Comparison of ENCODE assay signal across 13 cellular contexts in genomic region chr5:131482556-131483088, GRCh38.
"Had no signal": no experiment of that assay in that cellular context is flagged by ENCODE, and none has a peak within 500 bp of the region (broad histone marks: within the 10 kb centered on the region; RNA-seq: fewer than 3 reads in every experiment).

No MANE protein-coding gene starts in this region.

- H3K9me3 Mint-ChIP-seq: neural crest cell had no signal

- ATAC-seq: left lung had no signal

- H3K4me1 Mint-ChIP-seq: neural crest cell had no signal

- H3K4me3 Mint-ChIP-seq: neural crest cell had no signal

- H3K9me3 ChIP-seq: breast epithelium, esophagus muscularis mucosa, ovary, SJSA1, tibial nerve had no signal

- DNase-seq: activated CD8-positive, alpha-beta memory T cell treated with anti-CD3 and anti-CD28 coated beads, Interleukin-2, amount 50 U/mL, for 48 hours; aorta; dorsolateral prefrontal cortex; left lung; ovary; stimulated activated CD4-positive, alpha-beta T cell treated with anti-CD3 and anti-CD28 coated beads, Interleukin-15, amount 100 ng/mL, for 24 hours; stimulated activated CD4-positive, alpha-beta T cell treated with anti-CD3 and anti-CD28 coated beads, Interleukin-4, amount 100 ng/mL, for 4 hours; SW 1271 had no signal
